12 cellular contexts compared by ENCODE assay signal in the genomic region with DNA sequence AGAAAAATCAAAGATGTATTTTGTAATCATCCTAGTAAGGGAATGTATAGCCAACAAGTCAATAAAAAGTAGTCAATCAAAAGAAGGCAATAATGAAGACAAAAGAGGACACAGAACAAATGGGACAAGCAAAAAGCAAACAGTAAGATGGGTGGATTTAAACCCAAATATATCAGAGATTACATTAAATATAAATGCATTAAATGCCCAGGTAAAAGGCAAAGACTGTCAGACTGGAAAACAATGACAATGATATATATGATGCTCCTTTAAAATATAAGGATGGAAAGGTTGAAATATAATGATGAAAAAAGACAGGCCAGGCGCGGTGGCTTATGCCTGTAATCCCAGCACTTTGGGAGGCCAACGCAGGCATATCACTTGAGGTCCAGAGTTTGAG. TPM values are rescaled to one million over a fixed set of nuclear protein-coding genes. Genes with fewer than 3 reads are reported as not detected.
DNase-seq lines count a peak whose midpoint lies in the region; ATAC-seq and TF ChIP-seq lines count a peak whose summit lies in the region.
"Had no signal": no experiment of that assay in that cellular context is flagged by ENCODE, and none has a peak within 500 bp of the region (broad histone marks: within the 10 kb centered on the region; RNA-seq: fewer than 3 reads in every experiment).

No MANE protein-coding gene starts in this region.

- 0 out of 2 replicates have a peak, but pooled peaks cover 1% of the 10 kb centered on the region for H3K36me3 ChIP-seq in Caco-2 (ENCODE audit: control insufficient read depth, insufficient read depth, low read length)

- DNase-seq in activated naive CD4-positive, alpha-beta T cell treated with anti-CD3 and anti-CD28 coated beads for 36 hours = no peak
- DNase-seq in activated naive CD4-positive, alpha-beta T cell treated with anti-CD3 and anti-CD28 coated beads, Interleukin-2, amount 50 U/mL, for 72 hours (ENCODE audit: low spot score in 2 of 2) = no peak
- DNase-seq in Caco-2 (no peak), islet precursor cell (no peak)
- DNase-seq in stimulated activated naive B cell treated with anti-CD40 and anti-IgM and Interleukin-4, amounts not matched to agents 10 μg/mL and 1 μg/mL and 100 μg/mL, for 72 hours = no peak
- DNase-seq: 8988T; CD8-positive, alpha-beta memory T cell; COR-L47; H9 had no signal

- H3K4me1 ChIP-seq in Caco-2 = peaks cover 8% of the 10 kb centered on the region; the same call in 1 of the 2 replicates

- peaks cover 72% of the 10 kb centered on the region for H3K36me3 Mint-ChIP-seq in activated naive CD4-positive, alpha-beta T cell treated with anti-CD3 and anti-CD28 coated beads for 36 hours (ENCODE audit: low read depth)
- peaks cover 51 to 78% of the 10 kb centered on the region in 2 donors for H3K36me3 Mint-ChIP-seq in activated naive CD4-positive, alpha-beta T cell treated with anti-CD3 and anti-CD28 coated beads, Interleukin-2, amount 50 U/mL, for 72 hours
- H3K36me3 Mint-ChIP-seq in Caco-2 (ENCODE audit: insufficient read depth, unreplicated experiment) = peaks cover 75% of the 10 kb centered on the region
- H3K36me3 Mint-ChIP-seq in dendritic cell treated with granulocyte-macrophage colony-stimulating factor and Interleukin-4, amounts not matched to agents 40 ng/mL and 50 ng/mL, for 4 days (ENCODE audit: low read depth) = peaks cover 86% of the 10 kb centered on the region
- H3K36me3 Mint-ChIP-seq in stimulated activated naive B cell treated with anti-CD40 and anti-IgM and Interleukin-4, amounts not matched to agents 10 μg/mL and 1 μg/mL and 100 μg/mL, for 72 hours = peaks cover 62 to 69% of the 10 kb centered on the region in 2 donors

- peaks cover 14% of the 10 kb centered on the region for H3K9me3 Mint-ChIP-seq in activated naive CD4-positive, alpha-beta T cell treated with anti-CD3 and anti-CD28 coated beads for 36 hours
- H3K9me3 Mint-ChIP-seq in activated naive CD4-positive, alpha-beta T cell treated with anti-CD3 and anti-CD28 coated beads, Interleukin-2, amount 50 U/mL, for 72 hours = peaks cover 4 to 17% of the 10 kb centered on the region in 2 donors
- peaks cover 17% of the 10 kb centered on the region for H3K9me3 Mint-ChIP-seq in Caco-2 (ENCODE audit: unreplicated experiment)
- H3K9me3 Mint-ChIP-seq in dendritic cell treated with granulocyte-macrophage colony-stimulating factor and Interleukin-4, amounts not matched to agents 40 ng/mL and 50 ng/mL, for 4 days = peaks cover 30% of the 10 kb centered on the region
- H3K9me3 Mint-ChIP-seq in stimulated activated naive B cell treated with anti-CD40 and anti-IgM and Interleukin-4, amounts not matched to agents 10 μg/mL and 1 μg/mL and 100 μg/mL, for 72 hours = peaks cover 4 to 9% of the 10 kb centered on the region in 2 donors
- H3K9me3 Mint-ChIP-seq: H9 had no signal

- H3K27ac Mint-ChIP-seq in activated naive CD4-positive, alpha-beta T cell treated with anti-CD3 and anti-CD28 coated beads for 36 hours = peak overlapping the region; percentile 29
- H3K27ac Mint-ChIP-seq in activated naive CD4-positive, alpha-beta T cell treated with anti-CD3 and anti-CD28 coated beads, Interleukin-2, amount 50 U/mL, for 72 hours = peak overlapping the region in 1 of 2 donors; percentile 49
- H3K27ac Mint-ChIP-seq in Caco-2 (ENCODE audit: unreplicated experiment) = peak overlapping the region; percentile 39
- H3K27ac Mint-ChIP-seq in dendritic cell treated with granulocyte-macrophage colony-stimulating factor and Interleukin-4, amounts not matched to agents 40 ng/mL and 50 ng/mL, for 4 days = peak overlapping the region; percentile 78
- H3K27ac Mint-ChIP-seq in stimulated activated naive B cell treated with anti-CD40 and anti-IgM and Interleukin-4, amounts not matched to agents 10 μg/mL and 1 μg/mL and 100 μg/mL, for 72 hours = peak overlapping the region; percentile 63

- intact Hi-C loops in activated naive CD4-positive, alpha-beta T cell treated with anti-CD3 and anti-CD28 coated beads for 36 hours (cut with micrococcal nuclease) = no loop called here
- intact Hi-C loops in Caco-2 (cut with micrococcal nuclease; ENCODE audit: unreplicated experiment) = no loop called here
- intact Hi-C loops in dendritic cell treated with granulocyte-macrophage colony-stimulating factor and Interleukin-4, amounts not matched to agents 40 ng/mL and 50 ng/mL, for 4 days (cut with micrococcal nuclease) = loop anchor here (10.0 kb wide), 1 partner anchor 1088 kb away; no protein-coding TSS in a partner anchor

- no peak overlapping the region for H3K4me3 ChIP-seq in Caco-2 (ENCODE audit: low read depth, low read length)
- H3K4me3 ChIP-seq: BLaER1 treated with 17β-estradiol and CSF1 and Interleukin-3, amounts not matched to agents 10 nM and 100 nM had no signal

- no peak for ATAC-seq in activated naive CD4-positive, alpha-beta T cell treated with anti-CD3 and anti-CD28 coated beads, Interleukin-2, amount 50 U/mL, for 72 hours
- ATAC-seq in stimulated activated naive B cell treated with anti-CD40 and anti-IgM and Interleukin-4, amounts not matched to agents 10 μg/mL and 1 μg/mL and 100 μg/mL, for 72 hours (replicated peaks) = no peak
- ATAC-seq in HG02588 (IDR thresholded peaks at IDR 0.05; ENCODE audit: unreplicated experiment) = no peak

- TF ChIP-seq CTCF in Caco-2 (IDR thresholded peaks at IDR 0.05; ENCODE audit: insufficient read depth in 1 of 2, low read depth in 1 of 2, low read length in 1 of 2, severe bottlenecking in 1 of 2, unreplicated experiment in 1 of 2) = no peak

- no peaks in the 10 kb centered on the region for H3K27me3 Mint-ChIP-seq in activated naive CD4-positive, alpha-beta T cell treated with anti-CD3 and anti-CD28 coated beads for 36 hours (ENCODE audit: low read depth)
- H3K27me3 Mint-ChIP-seq in Caco-2 (ENCODE audit: insufficient read depth, unreplicated experiment) = no peaks in the 10 kb centered on the region
- H3K27me3 Mint-ChIP-seq in dendritic cell treated with granulocyte-macrophage colony-stimulating factor and Interleukin-4, amounts not matched to agents 40 ng/mL and 50 ng/mL, for 4 days = no peaks in the 10 kb centered on the region
- H3K27me3 Mint-ChIP-seq in stimulated activated naive B cell treated with anti-CD40 and anti-IgM and Interleukin-4, amounts not matched to agents 10 μg/mL and 1 μg/mL and 100 μg/mL, for 72 hours = no peaks in the 10 kb centered on the region
- H3K27me3 Mint-ChIP-seq: CD8-positive, alpha-beta memory T cell had no signal

- POLR2A ChIA-PET in Caco-2 (lab: Charles Lee) = no interaction called here

- H3K27me3 ChIP-seq in Caco-2 (replicated peaks; ENCODE audit: control insufficient read depth, insufficient read depth, low read length) = no peaks in the 10 kb centered on the region
- H3K27me3 ChIP-seq: BLaER1 treated with 17β-estradiol and CSF1 and Interleukin-3, amounts not matched to agents 10 nM and 100 nM had no signal

- H3K4me1 Mint-ChIP-seq in activated naive CD4-positive, alpha-beta T cell treated with anti-CD3 and anti-CD28 coated beads for 36 hours (ENCODE audit: low read depth) = peaks cover 1% of the 10 kb centered on the region
- peaks cover 12% of the 10 kb centered on the region for H3K4me1 Mint-ChIP-seq in Caco-2 (ENCODE audit: low read depth, unreplicated experiment)
- peaks cover 11% of the 10 kb centered on the region for H3K4me1 Mint-ChIP-seq in dendritic cell treated with granulocyte-macrophage colony-stimulating factor and Interleukin-4, amounts not matched to agents 40 ng/mL and 50 ng/mL, for 4 days (ENCODE audit: low read depth)
- H3K4me1 Mint-ChIP-seq in stimulated activated naive B cell treated with anti-CD40 and anti-IgM and Interleukin-4, amounts not matched to agents 10 μg/mL and 1 μg/mL and 100 μg/mL, for 72 hours = peaks cover 8 to 10% of the 10 kb centered on the region in 2 donors
- H3K4me1 Mint-ChIP-seq: H9 had no signal

- no TSS peak for BruUV-seq in Caco-2 (replicated peaks; lab: Mats Ljungman, UMichigan)

- peaks cover 11% of the 10 kb centered on the region; the same call in 1 of the 2 replicates for H3K9me3 ChIP-seq in Caco-2

- CTCF ChIA-PET in activated naive CD4-positive, alpha-beta T cell treated with anti-CD3 and anti-CD28 coated beads for 36 hours (lab: Charles Lee) = no interaction called here
- CTCF ChIA-PET in Caco-2 (lab: Charles Lee) = no interaction called here

- no peak overlapping the region for H3K4me3 Mint-ChIP-seq in activated naive CD4-positive, alpha-beta T cell treated with anti-CD3 and anti-CD28 coated beads for 36 hours
- no peak overlapping the region for H3K4me3 Mint-ChIP-seq in Caco-2 (ENCODE audit: unreplicated experiment)
- H3K4me3 Mint-ChIP-seq in dendritic cell treated with granulocyte-macrophage colony-stimulating factor and Interleukin-4, amounts not matched to agents 40 ng/mL and 50 ng/mL, for 4 days = no peak overlapping the region
- H3K4me3 Mint-ChIP-seq in stimulated activated naive B cell treated with anti-CD40 and anti-IgM and Interleukin-4, amounts not matched to agents 10 μg/mL and 1 μg/mL and 100 μg/mL, for 72 hours = no peak overlapping the region
- H3K4me3 Mint-ChIP-seq: CD8-positive, alpha-beta memory T cell; H9 had no signal

RNA-seq across cellular contexts. Expression of gene NEMF, which starts 35.7 kb away (rescaled TPM):
- 10 to 100 TPM; 45.5 to 47.0 TPM for total RNA-seq in activated naive CD4-positive, alpha-beta T cell treated with anti-CD3 and anti-CD28 coated beads for 36 hours
- total RNA-seq in activated naive CD4-positive, alpha-beta T cell treated with anti-CD3 and anti-CD28 coated beads, Interleukin-2, amount 50 U/mL, for 72 hours = 10 to 100 TPM; 71.3 to 79.1 TPM
- total RNA-seq in Caco-2 (2022) = 57.4 and 62.7 TPM in 2 replicates

RNA-seq across cellular contexts. Expression of gene KLHDC2, which starts 48.9 kb away (rescaled TPM):
- 10 to 100 TPM; 24.3 to 25.0 TPM for total RNA-seq in activated naive CD4-positive, alpha-beta T cell treated with anti-CD3 and anti-CD28 coated beads for 36 hours
- total RNA-seq in activated naive CD4-positive, alpha-beta T cell treated with anti-CD3 and anti-CD28 coated beads, Interleukin-2, amount 50 U/mL, for 72 hours = 10 to 100 TPM; 19.1 to 20.6 TPM
- 76.5 and 89.4 TPM in 2 replicates for total RNA-seq in Caco-2 (2022)
